Comparison of ENCODE assay signal across 20 cellular contexts in genomic region chr17:49180998-49181635, GRCh38. TPM values are rescaled to one million over a fixed set of nuclear protein-coding genes. Genes with fewer than 3 reads are reported as not detected.
DNase-seq lines count a peak whose midpoint lies in the region; ATAC-seq and TF ChIP-seq lines count a peak whose summit lies in the region.
"Had no signal": no experiment of that assay in that cellular context is flagged by ENCODE, and none has a peak within 500 bp of the region (broad histone marks: within the 10 kb centered on the region; RNA-seq: fewer than 3 reads in every experiment).

No MANE protein-coding gene starts in this region.

- intact Hi-C loops in uterus (cut with DNase I; ENCODE audit: low total_unique reads): no loop called here

- no peaks in the 10 kb centered on the region for H3K4me1 ChIP-seq in uterus

- TF ChIP-seq POLR2A in uterus (IDR thresholded peaks at IDR 0.05): no peak

- H3K4me3 ChIP-seq in uterus: no peak overlapping the region
- H3K4me3 ChIP-seq: GM23248, K562 had no signal

- ATAC-seq in HG03135 (IDR thresholded peaks at IDR 0.05; ENCODE audit: unreplicated experiment): no peak

- H3K27me3 ChIP-seq in uterus: no peaks in the 10 kb centered on the region

- peaks cover 0 to 5% of the 10 kb centered on the region in 2 donors for H3K9me3 ChIP-seq in uterus

- DNase-seq in CD1c-positive myeloid dendritic cell (ENCODE audit: extremely low spot score) (peak; percentile 12), KBM-7 (peak; percentile 31), RPMI8226 (peak; percentile 61), medulla oblongata (ENCODE audit: extremely low spot score) (peak; percentile 7), occipital lobe (lab: John Stamatoyannopoulos, UW) (no peak), mucosa of gallbladder (ENCODE audit: low spot score) (no peak), uterus (no peak)
- DNase-seq: NCI-H524 treated with DMSO at 0.1 percent for 48 hours had no signal

- TF ChIP-seq CTCF in uterus (IDR thresholded peaks at IDR 0.05): no peak

- H3K27ac ChIP-seq in uterus: no peak overlapping the region
- H3K27ac ChIP-seq: GM23248, HL-60 had no signal

- no peaks in the 10 kb centered on the region for H3K36me3 ChIP-seq in uterus

- in situ Hi-C loops in KBM-7 (cut with MboI; ENCODE audit: low pct_unique_long_range_greater_than_20kb, low sequenced_read_pairs): no loop called here

RNA-seq across cellular contexts. Expression of gene GNGT2, which starts 29.3 kb away (rescaled TPM):
- total RNA-seq in occipital lobe (0.31 TPM), mucosa of gallbladder (3.4 TPM), uterus (1 to 10 TPM in 2 of 4 donors, not detected in 2; 5.5 to 6.7 TPM)
- total RNA-seq: A172, GM23248, HepG2, HFFc6, HT-29, K562 had no signal

RNA-seq across cellular contexts. Expression of gene ABI3, which starts 29.4 kb away (rescaled TPM):
- 0.62 TPM for total RNA-seq in occipital lobe
- total RNA-seq in mucosa of gallbladder: 15.8 TPM
- 10 to 100 TPM in 2 of 4 donors, 1 to 10 TPM in 2; 5.9 to 32.9 (median 13.9) TPM for total RNA-seq in uterus
- total RNA-seq: GM23248, HepG2, HT-29, K562, PC-3 had no signal

RNA-seq across cellular contexts. Expression of gene B4GALNT2, which starts 48.5 kb away (rescaled TPM):
- total RNA-seq in occipital lobe (not detected), mucosa of gallbladder (4.6 TPM), uterus (under 1 TPM in 3 of 4 donors, not detected in 1; under 0.01 to 0.18 (median 0.07) TPM)
- total RNA-seq: A172; CD8-positive, alpha-beta memory T cell; GM23248; H9; HepG2; HFFc6; HT-29; K562; RPMI7951 had no signal

RNA-seq across cellular contexts. Expression of gene PHOSPHO1, which starts 49.5 kb away (rescaled TPM):
- total RNA-seq in occipital lobe: 1.6 TPM
- total RNA-seq in mucosa of gallbladder: 0.23 TPM
- 1 to 10 TPM in 1 of 4 donors, under 1 TPM in 1, not detected in 2; 0.40 to 2.4 TPM for total RNA-seq in uterus
- total RNA-seq: CD8-positive, alpha-beta memory T cell; GM23248; HepG2; HT-29 had no signal

Comparison
In these comparisons a context has a peak if more than half of its experiments do, and no peak if none do; other contexts are left out.
1. DNase-seq: peak in CD1c-positive myeloid dendritic cell (single experiment), KBM-7 (single experiment), RPMI8226 (single experiment) and medulla oblongata (single experiment); none in occipital lobe (single experiment), mucosa of gallbladder (single experiment) and uterus (0 of 2).